ENCODE assay signal across 8 cellular contexts in genomic region chr6:30326446-30327231, GRCh38. TPM values are rescaled to one million over a fixed set of nuclear protein-coding genes. Genes with fewer than 3 reads are reported as not detected.
A peak's percentile ranks its signal among the peaks of the same experiment; 100 is the strongest.
DNase-seq lines count a peak whose midpoint lies in the region; ATAC-seq, FAIRE-seq and TF ChIP-seq lines count a peak whose summit lies in the region.

TRIM39 (plus strand) TSS chr6:30326927; CDS start chr6:30329318, 2,391 bp downstream.

- H3K4me1 ChIP-seq in ascending aorta (peaks cover 0 to 20% of the 10 kb centered on the region in 2 donors), right cardiac atrium (ENCODE audit: control insufficient read depth, insufficient read depth, low read length) (peaks cover 7% of the 10 kb centered on the region), rectal smooth muscle tissue (ENCODE audit: control insufficient read depth, insufficient read depth, low read length) (peaks cover 11% of the 10 kb centered on the region), vagina (peaks cover 52% of the 10 kb centered on the region)

- H3K9ac ChIP-seq in rectal smooth muscle tissue (ENCODE audit: low read length) = peak within 1 kb of the TSS; percentile 66

- intact Hi-C loops in ascending aorta (cut with DNase I) = loop anchor here (1.0 to 10.0 kb wide), 6 partner anchors 19 to 946 kb away; partner anchors contain the start of genes HLA-C, PPP1R11, RPP21 and TRIM26
- intact Hi-C loops in right cardiac atrium (cut with DNase I) = loop anchor here in 1 of 4 donors (10.0 kb wide), 1 partner anchor 112 kb away; the partner anchor contains the start of gene TRIM26
- intact Hi-C loops in vagina (cut with DNase I) = no loop called here

- H3K4me3 ChIP-seq in ascending aorta = peak within 1 kb of the TSS; percentile 76 to 95
- H3K4me3 ChIP-seq in right cardiac atrium (ENCODE audit: low read length) = peak within 1 kb of the TSS; percentile 82
- H3K4me3 ChIP-seq in rectal smooth muscle tissue (ENCODE audit: low read length) = peak within 1 kb of the TSS; percentile 77
- peak within 1 kb of the TSS; percentile 71 to 91 for H3K4me3 ChIP-seq in vagina

- H3K27me3 ChIP-seq in ascending aorta = no peaks in the 10 kb centered on the region
- H3K27me3 ChIP-seq in right cardiac atrium (ENCODE audit: control insufficient read depth, insufficient read depth) = no peaks in the 10 kb centered on the region
- H3K27me3 ChIP-seq in rectal smooth muscle tissue (ENCODE audit: control insufficient read depth, insufficient read depth, low read length) = no peaks in the 10 kb centered on the region
- no peaks in the 10 kb centered on the region for H3K27me3 ChIP-seq in vagina

- peak within 1 kb of the TSS; percentile 97 to 99 for H3K27ac ChIP-seq in ascending aorta
- peak within 1 kb of the TSS; percentile 95 for H3K27ac ChIP-seq in right cardiac atrium (ENCODE audit: low read length)
- peak within 1 kb of the TSS; percentile 93 for H3K27ac ChIP-seq in rectal smooth muscle tissue (ENCODE audit: low read depth, low read length)
- H3K27ac ChIP-seq in vagina = peak within 1 kb of the TSS; percentile 90

- H3K36me3 ChIP-seq in ascending aorta (peaks cover 24 to 25% of the 10 kb centered on the region in 2 donors), rectal smooth muscle tissue (ENCODE audit: control insufficient read depth, insufficient read depth, low read length) (peaks cover 15% of the 10 kb centered on the region), vagina (peaks cover 0 to 24% of the 10 kb centered on the region in 2 donors)

- no peak for TF ChIP-seq CTCF in ascending aorta (IDR thresholded peaks at IDR 0.05)
- no peak for TF ChIP-seq CTCF in vagina (IDR thresholded peaks at IDR 0.05)

- TF ChIP-seq POLR2A in vagina (IDR thresholded peaks at IDR 0.05) = peak in 1 of 2 donors; percentile 62

- peak; percentile 77 for FAIRE-seq in GM18507 (lab: Jason Lieb, UNC)

- no peaks in the 10 kb centered on the region for H3K9me3 ChIP-seq in ascending aorta
- no peaks in the 10 kb centered on the region for H3K9me3 ChIP-seq in right cardiac atrium (ENCODE audit: control insufficient read depth, low read length)
- no peaks in the 10 kb centered on the region for H3K9me3 ChIP-seq in vagina

- ATAC-seq in HG02943 (IDR thresholded peaks at IDR 0.05; ENCODE audit: low read depth, unreplicated experiment) (peak; percentile 59), right cardiac atrium (peak; percentile 89 to 91)

- under 1% methylated on average over 92 of the region's 94 CpGs for WGBS in right cardiac atrium

- DNase-seq in GM18507 (ENCODE audit: extremely low spot score, insufficient read length, low read depth) = peak; percentile 79
- DNase-seq in NCI-H2029 (lab: John Stamatoyannopoulos, UW) = peak; percentile 80
- peak; percentile 91 for DNase-seq in T-helper 22 cell (ENCODE audit: low read depth)
- peak; percentile 47 to 93 for DNase-seq in ascending aorta (ENCODE audit: low spot score in 2 of 2)
- peak; percentile 90 to 97 (median 95) for DNase-seq in right cardiac atrium
- peak in 1 of 2 donors; percentile 91 for DNase-seq in vagina (ENCODE audit: extremely low spot score in 2 of 2)

RNA-seq across cellular contexts. Expression of gene TRIM39, which starts in this region (rescaled TPM):
- total RNA-seq in ascending aorta (2.8 TPM), right cardiac atrium (10 to 100 TPM in 3 of 4 donors, 1 to 10 TPM in 1; 9.6 to 12.1 (median 10.7) TPM), vagina (10.1 TPM)
- 6.9 TPM for polyA plus RNA-seq in right cardiac atrium
